8 cellular contexts compared by ENCODE assay signal in genomic region chr22:28883917-28884753, GRCh38. TPM values are rescaled to one million over a fixed set of nuclear protein-coding genes. Genes with fewer than 3 reads are reported as not detected.
DNase-seq lines count a peak whose midpoint lies in the region; ATAC-seq and TF ChIP-seq lines count a peak whose summit lies in the region.

No MANE protein-coding gene starts in this region.

- H3K27ac ChIP-seq in heart right ventricle = peak overlapping the region in 5 of 10 donors; percentile 25 to 72 (median 27)

- CTCF ChIA-PET in activated naive CD4-positive, alpha-beta T cell treated with anti-CD3 and anti-CD28 coated beads, Interleukin-2, amount 10 ng/mL, durations not matched to agents 7 days and 5 days (lab: Charles Lee) = interaction anchor here (0.9 kb wide), 1 partner anchor 22 kb away, joined by 3 read pairs; no protein-coding TSS in a partner anchor

- DNase-seq in Right ventricle myocardium inferior (ENCODE audit: missing footprints) (peak; percentile 74), cardiac septum (ENCODE audit: low spot score) (no peak), heart right ventricle (peak; percentile 13 to 43), pulmonary artery endothelial cell (ENCODE audit: low read depth, low spot score) (peak; percentile 7)
- peak; percentile 54 for DNase-seq in activated naive CD4-positive, alpha-beta T cell treated with anti-CD3 and anti-CD28 coated beads, Interleukin-2, amount 10 ng/mL, durations not matched to agents 7 days and 5 days

- H3K4me3 ChIP-seq in heart right ventricle = peak overlapping the region; percentile 9 to 83 (median 70)

- intact Hi-C loops in Right ventricle myocardium inferior (cut with DNase I) = no loop called here
- intact Hi-C loops in cardiac septum (cut with DNase I) = loop anchor here (10.0 kb wide), 1 partner anchor 151 kb away; no protein-coding TSS in a partner anchor
- intact Hi-C loops in heart right ventricle (cut with DNase I) = no loop called here

- no peak overlapping the region for H3K27ac Mint-ChIP-seq in activated naive CD4-positive, alpha-beta T cell treated with anti-CD3 and anti-CD28 coated beads, Interleukin-2, amount 10 ng/mL, durations not matched to agents 7 days and 5 days

- H3K9me3 Mint-ChIP-seq in activated naive CD4-positive, alpha-beta T cell treated with anti-CD3 and anti-CD28 coated beads, Interleukin-2, amount 10 ng/mL, durations not matched to agents 7 days and 5 days = no peaks in the 10 kb centered on the region

- H3K4me3 Mint-ChIP-seq in activated naive CD4-positive, alpha-beta T cell treated with anti-CD3 and anti-CD28 coated beads, Interleukin-2, amount 10 ng/mL, durations not matched to agents 7 days and 5 days = peak overlapping the region; percentile 70

- 5% methylated on average over 54 to 79 of the region's 79 CpGs for WGBS in heart right ventricle, 2 donors

- no peaks in the 10 kb centered on the region for H3K36me3 Mint-ChIP-seq in activated naive CD4-positive, alpha-beta T cell treated with anti-CD3 and anti-CD28 coated beads, Interleukin-2, amount 10 ng/mL, durations not matched to agents 7 days and 5 days

- peak in 2 of 9 donors; percentile 17 to 20 for TF ChIP-seq CTCF in heart right ventricle (IDR thresholded peaks at IDR 0.05)

- peaks cover 0 to 13% (median 0%) of the 10 kb centered on the region in 7 donors for H3K27me3 ChIP-seq in heart right ventricle

- H3K4me1 ChIP-seq in heart right ventricle = peaks cover 3 to 38% (median 18%) of the 10 kb centered on the region in 9 donors

- no peak for ATAC-seq in Right ventricle myocardium inferior
- no peak for ATAC-seq in heart right ventricle
- no peak for ATAC-seq in GM21737 (IDR thresholded peaks at IDR 0.05; ENCODE audit: unreplicated experiment)
- ATAC-seq in HG03280 (IDR thresholded peaks at IDR 0.05; ENCODE audit: unreplicated experiment) = no peak

- H3K4me1 Mint-ChIP-seq in activated naive CD4-positive, alpha-beta T cell treated with anti-CD3 and anti-CD28 coated beads, Interleukin-2, amount 10 ng/mL, durations not matched to agents 7 days and 5 days = peaks cover 22% of the 10 kb centered on the region

- peaks cover 79% of the 10 kb centered on the region for H3K27me3 Mint-ChIP-seq in activated naive CD4-positive, alpha-beta T cell treated with anti-CD3 and anti-CD28 coated beads, Interleukin-2, amount 10 ng/mL, durations not matched to agents 7 days and 5 days

- no peaks in the 10 kb centered on the region for H3K9me3 ChIP-seq in heart right ventricle

- no peaks in the 10 kb centered on the region for H3K36me3 ChIP-seq in heart right ventricle

TF ChIP-seq in PFSK-1, 5 proteins besides CTCF, POLR2A, EP300 and RAD21:
- peak; percentile 41 for TF ChIP-seq FOXP2 (optimal IDR thresholded peaks at IDR 0.05; ENCODE audit: borderline replicate concordance, extremely low read depth, extremely low read length, insufficient read depth)
- no peak for TF ChIP-seq POLR2AphosphoS5 (IDR thresholded peaks at IDR 0.05; ENCODE audit: low read depth, low read length)

RNA-seq across cellular contexts. Expression of gene ZNRF3, which starts 0.8 kb away (rescaled TPM):
- total RNA-seq in Right ventricle myocardium inferior = 5.4 TPM
- total RNA-seq in cardiac septum = 4.8 TPM
- 7.5 TPM for polyA plus RNA-seq in PFSK-1 (2012; ENCODE audit: insufficient read length, low read depth)
- 1 to 10 TPM; 4.4 to 7.7 (median 6.3) TPM for total RNA-seq in heart right ventricle
- polyA plus RNA-seq in heart right ventricle = 1 to 10 TPM; 1.8 to 2.2 TPM
- total RNA-seq in pulmonary artery endothelial cell = 3.3 and 3.8 TPM in 2 replicates
